Comparison of ENCODE assay signal across 29 cellular contexts in genomic region chr19:21617740-21618339, GRCh38.
"Had no signal": no experiment of that assay in that cellular context is flagged by ENCODE, and none has a peak within 500 bp of the region (broad histone marks: within the 10 kb centered on the region; RNA-seq: fewer than 3 reads in every experiment).

No MANE protein-coding gene starts in this region.

- H3K27me3 Mint-ChIP-seq: dendritic cell treated with granulocyte-macrophage colony-stimulating factor and Interleukin-4, amounts not matched to agents 40 ng/mL and 50 ng/mL, for 4 days; naive B cell; stimulated activated memory B cell treated with anti-CD40 and anti-IgM and Interleukin-4, amounts not matched to agents 10 μg/mL and 1 μg/mL and 100 μg/mL, for 72 hours; stimulated activated naive CD8-positive, alpha-beta T cell treated with anti-CD3 and anti-CD28 coated beads, Interleukin-15, Interleukin-2, amounts not matched to agents 100 ng/mL and 50 ng/mL, for 24 hours had no signal

- H3K4me2 ChIP-seq: neural progenitor cell, smooth muscle cell had no signal

- H3K4me3 ChIP-seq: colonic mucosa, esophagus muscularis mucosa, gastroesophageal sphincter, heart left ventricle, left lung, mucosa of descending colon, neural progenitor cell, prostate gland, right atrium auricular region, smooth muscle cell, thoracic aorta, tibial nerve, upper lobe of left lung had no signal

- H3K79me2 ChIP-seq: parathyroid adenoma had no signal

- H3K36me3 Mint-ChIP-seq: naive B cell; neural progenitor cell; stimulated activated memory B cell treated with anti-CD40 and anti-IgM and Interleukin-4, amounts not matched to agents 10 μg/mL and 1 μg/mL and 100 μg/mL, for 72 hours had no signal

- H3K4me3 Mint-ChIP-seq: dendritic cell treated with granulocyte-macrophage colony-stimulating factor and Interleukin-4, amounts not matched to agents 40 ng/mL and 50 ng/mL, for 4 days; mesothelial cell of epicardium; naive B cell; nephron; neural progenitor cell; stimulated activated memory B cell treated with anti-CD40 and anti-IgM and Interleukin-4, amounts not matched to agents 10 μg/mL and 1 μg/mL and 100 μg/mL, for 72 hours; stimulated activated naive CD8-positive, alpha-beta T cell treated with anti-CD3 and anti-CD28 coated beads, Interleukin-15, Interleukin-2, amounts not matched to agents 100 ng/mL and 50 ng/mL, for 24 hours had no signal

- H3K9me3 ChIP-seq: colonic mucosa, esophagus muscularis mucosa, gastroesophageal sphincter, heart left ventricle, left lung, mucosa of descending colon, prostate gland, right atrium auricular region, thoracic aorta, tibial nerve, upper lobe of left lung had no signal

- H2AFZ ChIP-seq: neural progenitor cell, parathyroid adenoma had no signal

- H3K27me3 ChIP-seq: colonic mucosa, esophagus muscularis mucosa, foreskin keratinocyte, gastroesophageal sphincter, heart left ventricle, left lung, neural progenitor cell, right atrium auricular region, tibial nerve, upper lobe of left lung had no signal

- DNase-seq: colonic mucosa; effector memory CD4-positive, alpha-beta T cell; foreskin keratinocyte; heart left ventricle; hippocampal formation; left cardiac atrium; left lung; mesenchymal stem cell; mucosa of descending colon; naive B cell; stimulated activated CD4-positive, alpha-beta T cell treated with anti-CD3 and anti-CD28 coated beads, Interleukin-12 subunit alpha, Interleukin-12 subunit beta, amount 100 ng/mL, for 4 hours; stimulated activated CD4-positive, alpha-beta T cell treated with anti-CD3 and anti-CD28 coated beads, Interleukin-2, amount 100 ng/mL, for 24 hours; stimulated activated CD4-positive, alpha-beta T cell treated with anti-CD3 and anti-CD28 coated beads, Interleukin-4, amount 100 ng/mL, for 24 hours; upper lobe of left lung had no signal

- H3K27ac ChIP-seq: colonic mucosa, esophagus muscularis mucosa, foreskin keratinocyte, gastroesophageal sphincter, heart left ventricle, left lung, neural progenitor cell, parathyroid adenoma, prostate gland, right atrium auricular region, thoracic aorta, tibial nerve, upper lobe of left lung had no signal

- ATAC-seq: foreskin keratinocyte; gastroesophageal sphincter; heart left ventricle; left cardiac atrium; left lung; mucosa of descending colon; sciatic nerve; stimulated activated memory B cell treated with anti-CD40 and anti-IgM and Interleukin-4, amounts not matched to agents 10 μg/mL and 1 μg/mL and 100 μg/mL, for 72 hours had no signal

- H3K27ac Mint-ChIP-seq: dendritic cell treated with granulocyte-macrophage colony-stimulating factor and Interleukin-4, amounts not matched to agents 40 ng/mL and 50 ng/mL, for 4 days; mesothelial cell of epicardium; naive B cell; nephron; neural progenitor cell; stimulated activated memory B cell treated with anti-CD40 and anti-IgM and Interleukin-4, amounts not matched to agents 10 μg/mL and 1 μg/mL and 100 μg/mL, for 72 hours; stimulated activated naive CD8-positive, alpha-beta T cell treated with anti-CD3 and anti-CD28 coated beads, Interleukin-15, Interleukin-2, amounts not matched to agents 100 ng/mL and 50 ng/mL, for 24 hours had no signal

- H3K36me3 ChIP-seq: colonic mucosa, esophagus muscularis mucosa, gastroesophageal sphincter, heart left ventricle, left lung, neural progenitor cell, prostate gland, right atrium auricular region, thoracic aorta, tibial nerve, upper lobe of left lung had no signal

- H3K4me1 Mint-ChIP-seq: naive B cell; nephron; neural progenitor cell; stimulated activated memory B cell treated with anti-CD40 and anti-IgM and Interleukin-4, amounts not matched to agents 10 μg/mL and 1 μg/mL and 100 μg/mL, for 72 hours had no signal

- H3K4me1 ChIP-seq: colonic mucosa, esophagus muscularis mucosa, foreskin keratinocyte, gastroesophageal sphincter, heart left ventricle, left lung, neural progenitor cell, parathyroid adenoma, prostate gland, right atrium auricular region, tibial nerve, upper lobe of left lung had no signal
